Comparison of ENCODE assay signal across 23 cellular contexts in the genomic region with DNA sequence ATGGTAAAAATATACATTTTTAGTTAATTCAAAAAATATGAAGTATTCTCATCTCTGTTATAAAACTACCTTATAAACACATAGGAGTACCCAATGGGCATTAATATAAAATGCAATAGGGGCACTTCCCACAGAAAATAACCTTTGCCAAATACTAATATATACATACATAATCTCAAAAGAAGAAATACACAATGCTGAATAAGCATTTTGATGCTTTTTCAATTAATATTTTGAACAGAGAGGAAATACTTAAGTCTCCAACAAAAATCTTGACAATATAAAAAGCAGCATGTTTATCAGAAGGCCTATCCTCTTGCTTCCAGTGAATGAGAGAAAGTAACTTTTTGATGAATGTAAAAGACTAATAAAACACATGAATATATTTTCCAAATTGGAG.
"Had no signal": no experiment of that assay in that cellular context is flagged by ENCODE, and none has a peak within 500 bp of the region (broad histone marks: within the 10 kb centered on the region; RNA-seq: fewer than 3 reads in every experiment).

No MANE protein-coding gene starts in this region.

- H3K36me3 ChIP-seq: esophagus squamous epithelium, gastrocnemius medialis, heart right ventricle, left lung, lower lobe of right lung had no signal

- H3K9me3 ChIP-seq: esophagus squamous epithelium, gastrocnemius medialis, left lung, lower lobe of right lung, mucosa of descending colon had no signal

- H3K27ac ChIP-seq: coronary artery, dorsolateral prefrontal cortex, esophagus squamous epithelium, gastrocnemius medialis, heart right ventricle, left lung, lower lobe of right lung had no signal

- H3K4me1 ChIP-seq: esophagus squamous epithelium, gastrocnemius medialis, heart right ventricle, left lung, lower lobe of right lung had no signal

- H3K4me3 ChIP-seq: coronary artery, dorsolateral prefrontal cortex, esophagus squamous epithelium, gastrocnemius medialis, heart right ventricle, left lung, lower lobe of right lung, mucosa of descending colon had no signal

- FAIRE-seq: endothelial cell of umbilical vein, islet of Langerhans, keratinocyte had no signal

- ATAC-seq: gastrocnemius medialis, heart right ventricle, left cardiac atrium, left lung, left ventricle myocardium superior, lower lobe of right lung, mucosa of descending colon had no signal

- H3K27me3 ChIP-seq: dorsolateral prefrontal cortex, esophagus squamous epithelium, gastrocnemius medialis, heart right ventricle, left lung had no signal

- DNase-seq: dermis blood vessel endothelial cell; dorsolateral prefrontal cortex; effector CD4-positive, alpha-beta T cell; effector memory CD4-positive, alpha-beta T cell; esophagus squamous epithelium; foreskin fibroblast; foreskin melanocyte; gastrocnemius medialis; glutamatergic neuron; head of caudate nucleus; heart right ventricle; hippocampal formation; left cardiac atrium; left lung; left ventricle myocardium superior; lower lobe of right lung; mesenchymal stem cell; mucosa of descending colon; naive B cell had no signal
